ENCODE assay signal across 8 cellular contexts in the genomic region with DNA sequence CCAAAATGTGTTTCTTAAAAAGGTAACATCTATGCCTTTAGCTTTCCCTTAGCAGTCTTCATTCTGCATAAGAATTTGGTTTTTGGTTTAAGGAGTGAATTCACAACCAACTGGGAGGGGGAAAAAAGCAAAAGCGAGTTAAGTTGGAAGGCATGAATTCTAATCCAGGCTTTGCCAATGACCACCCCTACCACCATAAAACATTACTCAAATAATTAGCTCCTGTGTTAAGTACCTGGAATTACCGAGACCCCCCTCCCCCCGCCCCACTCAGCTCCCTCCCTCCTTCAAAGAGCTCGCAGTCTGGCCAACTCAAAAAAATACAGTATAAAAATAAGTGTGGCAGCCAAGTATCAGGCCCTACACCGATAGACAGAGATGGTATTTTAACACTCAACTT. TPM values are rescaled to one million over a fixed set of nuclear protein-coding genes. Genes with fewer than 3 reads are reported as not detected.
A peak's percentile ranks its signal among the peaks of the same experiment; 100 is the strongest.
DNase-seq lines count a peak whose midpoint lies in the region; FAIRE-seq and TF ChIP-seq lines count a peak whose summit lies in the region.

No MANE protein-coding gene starts in this region.

- peak overlapping the region; percentile 84 for H3K27ac ChIP-seq in C4-2B
- H3K27ac ChIP-seq in MM.1S (ENCODE audit: low read length): peak overlapping the region; percentile 66; the same call in 1 of the 2 replicates
- peak overlapping the region; percentile 32 to 98 (median 94) for H3K27ac ChIP-seq in dorsolateral prefrontal cortex

- intact Hi-C loops in dorsolateral prefrontal cortex (cut with DNase I): loop anchor here (2.0 to 10.0 kb wide), 4 partner anchors 194 to 544 kb away; a partner anchor contains a TSS

- FAIRE-seq in frontal cortex (lab: Jason Lieb, UNC): no peak

- H3K36me3 Mint-ChIP-seq in nephron progenitor cell (ENCODE audit: low read depth): peaks cover 21% of the 10 kb centered on the region

- H3K9me3 ChIP-seq in MM.1S (replicated peaks; ENCODE audit: insufficient read depth, low read length): no peaks in the 10 kb centered on the region

- H3K9ac ChIP-seq in MM.1S (ENCODE audit: low read length): peak overlapping the region; percentile 80

- H3K4me1 Mint-ChIP-seq in nephron progenitor cell: peaks cover 52% of the 10 kb centered on the region

- no peak for TF ChIP-seq CTCF in C4-2B (conservative IDR thresholded peaks at IDR 0.05)
- TF ChIP-seq CTCF in MM.1S (IDR thresholded peaks at IDR 0.05; ENCODE audit: low read length): no peak
- TF ChIP-seq CTCF in dorsolateral prefrontal cortex (IDR thresholded peaks at IDR 0.05 in 54 of 56, conservative IDR thresholded peaks at IDR 0.05 in 2 of 56; ENCODE audit: low read depth in 1 of 56, partially characterized antibody in 56 of 56): no peak
- TF ChIP-seq CTCF in nephron progenitor cell (IDR thresholded peaks at IDR 0.05): no peak

- H3K27ac Mint-ChIP-seq in nephron progenitor cell: peak overlapping the region; percentile 100

- DNase-seq in MM.1S (no peak), dorsolateral prefrontal cortex (no peak), nephron progenitor cell (no peak), DMS79 (lab: John Stamatoyannopoulos, UW) (no peak), frontal cortex (ENCODE audit: low spot score in 2 of 2) (no peak), NCI-H2171 treated with DMSO at 0.1 percent for 48 hours (lab: John Stamatoyannopoulos, UW) (no peak), Kasumi-1 (lab: John Stamatoyannopoulos, UW) (no peak)

- H3K4me2 ChIP-seq in MM.1S (ENCODE audit: low read depth, low read length): peak overlapping the region; percentile 85

- peak overlapping the region; percentile 79 for H3K4me3 ChIP-seq in MM.1S (ENCODE audit: low read length)
- H3K4me3 ChIP-seq in dorsolateral prefrontal cortex: peak overlapping the region; percentile 63 to 99 (median 92)

- peaks cover 6% of the 10 kb centered on the region; the same call in 1 of the 2 replicates for H3F3A ChIP-seq in MM.1S (ENCODE audit: insufficient read depth, low read length)

- H3K79me2 ChIP-seq in MM.1S (ENCODE audit: low read length): peaks cover 76% of the 10 kb centered on the region

- no peaks in the 10 kb centered on the region for H3K9me3 Mint-ChIP-seq in nephron progenitor cell

- H3K36me3 ChIP-seq in MM.1S (replicated peaks; ENCODE audit: insufficient read depth, low read length): peaks cover 3% of the 10 kb centered on the region; the same call in 1 of the 2 replicates

- peak overlapping the region; percentile 53; the same call in 1 of the 2 replicates for H2AFZ ChIP-seq in MM.1S (ENCODE audit: low read length)

- H3K4me1 ChIP-seq in MM.1S (ENCODE audit: low read length): peaks cover 14% of the 10 kb centered on the region; the same call in 1 of the 2 replicates

- H3K27me3 ChIP-seq in MM.1S (replicated peaks; ENCODE audit: insufficient read depth, low read length): no peaks in the 10 kb centered on the region
- no peaks in the 10 kb centered on the region for H3K27me3 ChIP-seq in dorsolateral prefrontal cortex

- H3K9me2 ChIP-seq in MM.1S (replicated peaks; ENCODE audit: insufficient read depth, low read length): no peaks in the 10 kb centered on the region

- H3K4me3 Mint-ChIP-seq in nephron progenitor cell: peak overlapping the region; percentile 98

- peaks cover 3% of the 10 kb centered on the region for H3K27me3 Mint-ChIP-seq in nephron progenitor cell (ENCODE audit: low read depth, poor library complexity)

- H4K20me1 ChIP-seq in MM.1S (ENCODE audit: insufficient read depth, low read length): peaks cover 13% of the 10 kb centered on the region

RNA-seq across cellular contexts. Expression of a gene that starts 0.5 kb away (rescaled TPM):
- total RNA-seq in dorsolateral prefrontal cortex (10 to 100 TPM; 38.8 to 69.4 (median 50.4) TPM), frontal cortex (69.3 TPM)

RNA-seq across cellular contexts. Expression of a gene that starts 0.9 kb away (rescaled TPM):
- 100 to 1,000 TPM in 54 of 120 experiments, 10 to 100 TPM in 66; 50.0 to 149 (median 97.8) TPM for total RNA-seq in dorsolateral prefrontal cortex
- 150 TPM for total RNA-seq in frontal cortex

RNA-seq across cellular contexts. Expression of a gene that starts 24.4 kb away (rescaled TPM):
- 10 to 100 TPM; 16.9 to 60.2 (median 36.8) TPM for total RNA-seq in dorsolateral prefrontal cortex
- total RNA-seq in frontal cortex: 53.8 TPM
